ENCODE assay signal across 1 cellular context in the genomic region with DNA sequence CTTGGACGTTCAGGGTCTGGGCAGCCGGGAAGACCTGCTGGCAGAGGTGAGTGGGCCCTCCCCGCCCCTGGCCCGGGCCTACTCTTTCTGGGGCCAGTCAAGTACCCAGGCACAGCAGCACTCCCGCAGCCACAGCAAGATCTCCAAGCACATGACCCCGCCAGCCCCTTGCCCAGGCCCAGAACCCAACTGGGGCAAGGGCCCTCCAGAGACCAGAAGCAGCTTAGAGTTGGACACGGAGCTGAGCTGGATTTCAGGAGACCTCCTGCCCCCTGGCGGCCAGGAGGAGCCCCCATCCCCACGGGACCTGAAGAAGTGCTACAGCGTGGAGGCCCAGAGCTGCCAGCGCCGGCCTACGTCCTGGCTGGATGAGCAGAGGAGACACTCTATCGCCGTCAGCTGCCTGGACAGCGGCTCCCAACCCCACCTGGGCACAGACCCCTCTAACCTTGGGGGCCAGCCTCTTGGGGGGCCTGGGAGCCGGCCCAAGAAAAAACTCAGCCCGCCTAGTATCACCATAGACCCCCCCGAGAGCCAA.
TF ChIP-seq lines count a peak whose summit lies in the region.

No MANE protein-coding gene starts in this region.

TF ChIP-seq in GM12878, 131 proteins besides CTCF, POLR2A, EP300 and RAD21 (continued from another document):
- TF ChIP-seq, protein P1, sequence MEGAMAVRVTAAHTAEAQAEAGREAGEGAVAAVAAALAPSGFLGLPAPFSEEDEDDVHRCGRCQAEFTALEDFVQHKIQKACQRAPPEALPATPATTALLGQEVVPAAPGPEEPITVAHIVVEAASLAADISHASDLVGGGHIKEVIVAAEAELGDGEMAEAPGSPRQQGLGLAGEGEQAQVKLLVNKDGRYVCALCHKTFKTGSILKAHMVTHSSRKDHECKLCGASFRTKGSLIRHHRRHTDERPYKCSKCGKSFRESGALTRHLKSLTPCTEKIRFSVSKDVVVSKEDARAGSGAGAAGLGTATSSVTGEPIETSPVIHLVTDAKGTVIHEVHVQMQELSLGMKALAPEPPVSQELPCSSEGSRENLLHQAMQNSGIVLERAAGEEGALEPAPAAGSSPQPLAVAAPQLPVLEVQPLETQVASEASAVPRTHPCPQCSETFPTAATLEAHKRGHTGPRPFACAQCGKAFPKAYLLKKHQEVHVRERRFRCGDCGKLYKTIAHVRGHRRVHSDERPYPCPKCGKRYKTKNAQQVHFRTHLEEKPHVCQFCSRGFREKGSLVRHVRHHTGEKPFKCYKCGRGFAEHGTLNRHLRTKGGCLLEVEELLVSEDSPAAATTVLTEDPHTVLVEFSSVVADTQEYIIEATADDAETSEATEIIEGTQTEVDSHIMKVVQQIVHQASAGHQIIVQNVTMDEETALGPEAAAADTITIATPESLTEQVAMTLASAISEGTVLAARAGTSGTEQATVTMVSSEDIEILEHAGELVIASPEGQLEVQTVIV (IDR thresholded peaks at IDR 0.05; ENCODE audit: borderline replicate concordance, partially characterized antibody) = no peak
- no peak for TF ChIP-seq FOXK2 (IDR thresholded peaks at IDR 0.05)
- no peak for TF ChIP-seq EGR1 (IDR thresholded peaks at IDR 0.05; ENCODE audit: borderline replicate concordance in 1 of 2, low read depth in 2 of 2, low read length in 2 of 2)
- no peak for TF ChIP-seq MTA3 (IDR thresholded peaks at IDR 0.05; ENCODE audit: borderline replicate concordance, low read length)
- TF ChIP-seq, protein P2, sequence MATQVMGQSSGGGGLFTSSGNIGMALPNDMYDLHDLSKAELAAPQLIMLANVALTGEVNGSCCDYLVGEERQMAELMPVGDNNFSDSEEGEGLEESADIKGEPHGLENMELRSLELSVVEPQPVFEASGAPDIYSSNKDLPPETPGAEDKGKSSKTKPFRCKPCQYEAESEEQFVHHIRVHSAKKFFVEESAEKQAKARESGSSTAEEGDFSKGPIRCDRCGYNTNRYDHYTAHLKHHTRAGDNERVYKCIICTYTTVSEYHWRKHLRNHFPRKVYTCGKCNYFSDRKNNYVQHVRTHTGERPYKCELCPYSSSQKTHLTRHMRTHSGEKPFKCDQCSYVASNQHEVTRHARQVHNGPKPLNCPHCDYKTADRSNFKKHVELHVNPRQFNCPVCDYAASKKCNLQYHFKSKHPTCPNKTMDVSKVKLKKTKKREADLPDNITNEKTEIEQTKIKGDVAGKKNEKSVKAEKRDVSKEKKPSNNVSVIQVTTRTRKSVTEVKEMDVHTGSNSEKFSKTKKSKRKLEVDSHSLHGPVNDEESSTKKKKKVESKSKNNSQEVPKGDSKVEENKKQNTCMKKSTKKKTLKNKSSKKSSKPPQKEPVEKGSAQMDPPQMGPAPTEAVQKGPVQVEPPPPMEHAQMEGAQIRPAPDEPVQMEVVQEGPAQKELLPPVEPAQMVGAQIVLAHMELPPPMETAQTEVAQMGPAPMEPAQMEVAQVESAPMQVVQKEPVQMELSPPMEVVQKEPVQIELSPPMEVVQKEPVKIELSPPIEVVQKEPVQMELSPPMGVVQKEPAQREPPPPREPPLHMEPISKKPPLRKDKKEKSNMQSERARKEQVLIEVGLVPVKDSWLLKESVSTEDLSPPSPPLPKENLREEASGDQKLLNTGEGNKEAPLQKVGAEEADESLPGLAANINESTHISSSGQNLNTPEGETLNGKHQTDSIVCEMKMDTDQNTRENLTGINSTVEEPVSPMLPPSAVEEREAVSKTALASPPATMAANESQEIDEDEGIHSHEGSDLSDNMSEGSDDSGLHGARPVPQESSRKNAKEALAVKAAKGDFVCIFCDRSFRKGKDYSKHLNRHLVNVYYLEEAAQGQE (IDR thresholded peaks at IDR 0.05; ENCODE audit: low read depth, low read length) = no peak
- peak; percentile 72 for TF ChIP-seq MEF2B (IDR thresholded peaks at IDR 0.05; ENCODE audit: partially characterized antibody, poor library complexity, severe bottlenecking)
- no peak for TF ChIP-seq NRF1 (conservative IDR thresholded peaks at IDR 0.05; ENCODE audit: low read depth, low read length)
- 0 out of 2 replicates have a peak, but pooled peaks have one; percentile 25 for TF ChIP-seq SMARCA5 (IDR thresholded peaks at IDR 0.05)
- TF ChIP-seq YY1 (IDR thresholded peaks at IDR 0.05; ENCODE audit: low read depth, low read length) = 0 out of 2 replicates have a peak, but pooled peaks have one; percentile 44
- TF ChIP-seq MTA2 (IDR thresholded peaks at IDR 0.05; ENCODE audit: low read depth) = no peak
- TF ChIP-seq CBFB (IDR thresholded peaks at IDR 0.05; ENCODE audit: low read depth) = no peak
- no peak for TF ChIP-seq KAT2A (conservative IDR thresholded peaks at IDR 0.05; ENCODE audit: control insufficient read depth, low read depth, low read length)
- 0 out of 2 replicates have a peak, but pooled peaks have one; percentile 57 for TF ChIP-seq ZNF24 (IDR thresholded peaks at IDR 0.05)
